21 cellular contexts compared by ENCODE assay signal in genomic region chr2:202687276-202687675, GRCh38. TPM values are rescaled to one million over a fixed set of nuclear protein-coding genes. Genes with fewer than 3 reads are reported as not detected.
DNase-seq lines count a peak whose midpoint lies in the region; ATAC-seq and TF ChIP-seq lines count a peak whose summit lies in the region.
"Had no signal": no experiment of that assay in that cellular context is flagged by ENCODE, and none has a peak within 500 bp of the region (broad histone marks: within the 10 kb centered on the region; RNA-seq: fewer than 3 reads in every experiment).

No MANE protein-coding gene starts in this region.

- no peak overlapping the region for H2BK5ac ChIP-seq in mesenchymal stem cell (ENCODE audit: low read depth, low read length, poor library complexity, severe bottlenecking)

- H2AFZ ChIP-seq in mesenchymal stem cell (ENCODE audit: low read depth, low read length): no peak overlapping the region
- H2AFZ ChIP-seq: GM23248 had no signal

- no peak overlapping the region for H3K4me2 ChIP-seq in mesenchymal stem cell (ENCODE audit: low read length, poor library complexity, severe bottlenecking)

- peaks cover 2% of the 10 kb centered on the region for H3K4me1 ChIP-seq in mesenchymal stem cell (ENCODE audit: control insufficient read depth, insufficient read depth, low read depth, low read length)
- H3K4me1 ChIP-seq: heart right ventricle, left lung had no signal

- H3K9ac ChIP-seq in mesenchymal stem cell (ENCODE audit: low read length): no peak overlapping the region
- H3K9ac ChIP-seq: GM23248 had no signal

- DNase-seq in EH (ENCODE audit: low read depth) (peak; percentile 21), M059J (ENCODE audit: low read depth) (peak; percentile 75), brain microvascular endothelial cell (peak; percentile 40), mesenchymal stem cell (peak; percentile 24), erythroblast (lab: John Stamatoyannopoulos, UW) (no peak)
- DNase-seq in activated effector memory CD4-positive, alpha-beta T cell treated with Interleukin-2 at 50 U/mL for 16 hours: no peak
- DNase-seq: activated CD4-positive, alpha-beta T cell treated with anti-CD3 and anti-CD28 coated beads for 4 hours; activated naive CD4-positive, alpha-beta T cell treated with anti-CD3 and anti-CD28 coated beads for 36 hours; activated T-cell treated with anti-CD3 and anti-CD28 coated beads, Interleukin-2, amount 50 U/mL, for 48 hours; dorsolateral prefrontal cortex; GM23248; heart right ventricle; left lung; MM.1S; NCI-H1417 treated with DMSO at 0.1 percent for 48 hours; NCI-H2081 treated with DMSO at 0.1 percent for 48 hours; NCI-H446; pancreas; SIG-M5; T-helper 1 cell had no signal

- H3K18ac ChIP-seq in mesenchymal stem cell (ENCODE audit: low read depth in 1 of 2, low read length in 2 of 2): peak overlapping the region in 1 of 2 experiments; percentile 23

- H3K36me3 ChIP-seq in brain microvascular endothelial cell (replicated peaks) (no peaks in the 10 kb centered on the region), mesenchymal stem cell (ENCODE audit: control insufficient read depth in 1 of 2, insufficient read depth in 2 of 2, low read depth in 1 of 2, low read length in 2 of 2) (no peaks in the 10 kb centered on the region)
- H3K36me3 ChIP-seq: heart right ventricle, left lung, pancreas had no signal

- no peak overlapping the region for H3K27ac ChIP-seq in brain microvascular endothelial cell
- no peak overlapping the region for H3K27ac ChIP-seq in mesenchymal stem cell (ENCODE audit: low read length, poor library complexity, severe bottlenecking)
- H3K27ac ChIP-seq: dorsolateral prefrontal cortex, GM23248, heart right ventricle, left lung, pancreas had no signal

- no peak for TF ChIP-seq CTCF in brain microvascular endothelial cell (IDR thresholded peaks at IDR 0.05; ENCODE audit: low read depth, low read length, missing control alignments)

- ATAC-seq in GM19023 (IDR thresholded peaks at IDR 0.05; ENCODE audit: unreplicated experiment): no peak
- ATAC-seq: heart right ventricle, left lung had no signal

- no peak overlapping the region for H2BK12ac ChIP-seq in mesenchymal stem cell (ENCODE audit: low read length in 2 of 2)

- H2BK120ac ChIP-seq in mesenchymal stem cell (ENCODE audit: low read depth, low read length): no peak overlapping the region

- H3K4ac ChIP-seq in mesenchymal stem cell (ENCODE audit: low read depth in 1 of 2, low read length in 2 of 2): no peak overlapping the region

- no peak overlapping the region for H3K14ac ChIP-seq in mesenchymal stem cell (ENCODE audit: low read length in 2 of 2)

- H4K91ac ChIP-seq in mesenchymal stem cell (ENCODE audit: low read length): no peak overlapping the region

- H2AK5ac ChIP-seq in mesenchymal stem cell (ENCODE audit: low read length, severe bottlenecking): no peak overlapping the region

- in situ Hi-C loops in brain microvascular endothelial cell (cut with HindIII; ENCODE audit: low pct_ligation_motif_present, low sequenced_read_pairs): no loop called here

- H3K4me3 ChIP-seq in brain microvascular endothelial cell (ENCODE audit: low read depth, low read length) (no peak overlapping the region), mesenchymal stem cell (ENCODE audit: insufficient read depth in 1 of 2, low read depth in 1 of 2, low read length in 2 of 2) (no peak overlapping the region)
- H3K4me3 ChIP-seq: dorsolateral prefrontal cortex, GM23248, heart right ventricle, left lung, pancreas had no signal

- H3K23ac ChIP-seq in mesenchymal stem cell (ENCODE audit: low read length in 2 of 2): no peak overlapping the region

- no peak overlapping the region for H2BK15ac ChIP-seq in mesenchymal stem cell (ENCODE audit: low read depth, poor library complexity, severe bottlenecking)

- peaks cover 17% of the 10 kb centered on the region for H3K9me3 ChIP-seq in mesenchymal stem cell (ENCODE audit: control insufficient read depth, low read length)
- H3K9me3 ChIP-seq: pancreas had no signal

- 67% methylated on average over 2 of the region's 3 CpGs for WGBS in mesenchymal stem cell

- no peak for TF ChIP-seq POLR2A in erythroblast (IDR thresholded peaks at IDR 0.05; ENCODE audit: low read length)

- no peak overlapping the region for H4K8ac ChIP-seq in mesenchymal stem cell (ENCODE audit: low read length)

- H3K27me3 ChIP-seq in brain microvascular endothelial cell (replicated peaks): no peaks in the 10 kb centered on the region
- no peaks in the 10 kb centered on the region for H3K27me3 ChIP-seq in mesenchymal stem cell (ENCODE audit: control insufficient read depth in 1 of 2, insufficient read depth in 1 of 2, low read length in 2 of 2)
- H3K27me3 ChIP-seq: dorsolateral prefrontal cortex, heart right ventricle, left lung, pancreas had no signal

- H3K79me1 ChIP-seq in mesenchymal stem cell (replicated peaks; ENCODE audit: low read length, poor library complexity, severe bottlenecking): peaks cover 16% of the 10 kb centered on the region

RNA-seq across cellular contexts. Expression of gene FAM117B, which starts 52.5 kb away (rescaled TPM):
- total RNA-seq in M059J (2014; rRNA removed; shearing (Covaris generic)): 1.3 and 4.7 TPM in 2 replicates
- polyA plus RNA-seq in mesenchymal stem cell (2013, experiment 1 of 2): 4.6 TPM
- 4.5 TPM for polyA plus RNA-seq in mesenchymal stem cell (2013, experiment 2 of 2)

Comparison
In these comparisons a context has a peak if more than half of its experiments do, and no peak if none do; other contexts are left out.
1. DNase-seq: peak in EH (single experiment), M059J (single experiment), brain microvascular endothelial cell (single experiment) and mesenchymal stem cell (single experiment); none in activated effector memory CD4-positive, alpha-beta T cell treated with Interleukin-2 at 50 U/mL for 16 hours (single experiment) and erythroblast (0 of 2).